Comparison of ENCODE assay signal across 1 cellular context in genomic region chr5:5078009-5078897, GRCh38.
TF ChIP-seq lines count a peak whose summit lies in the region.

No MANE protein-coding gene starts in this region.

TF ChIP-seq in H1, 55 proteins besides CTCF, POLR2A, EP300 and RAD21 (continued from another document):
- TF ChIP-seq CHD7 (IDR thresholded peaks at IDR 0.05; ENCODE audit: insufficient replicate concordance, low read length) (peak; percentile 80), ZNF274 (IDR thresholded peaks at IDR 0.05; ENCODE audit: borderline replicate concordance, extremely low read depth, low read length) (no peak), MAX (IDR thresholded peaks at IDR 0.05) (peak; percentile 97), RXRA (IDR thresholded peaks at IDR 0.05; ENCODE audit: insufficient read depth, low read depth, low read length) (no peak), KDM1A (IDR thresholded peaks at IDR 0.05; ENCODE audit: borderline replicate concordance, low read length) (peak; percentile 12; the same call in 1 of the 2 replicates), SAP30 (IDR thresholded peaks at IDR 0.05; ENCODE audit: insufficient read depth, insufficient replicate concordance, low read length) (no peak), MAFK (IDR thresholded peaks at IDR 0.05; ENCODE audit: low read depth, low read length) (0 out of 2 replicates have a peak, but pooled peaks have one; percentile 33), CREB1 (IDR thresholded peaks at IDR 0.05) (0 out of 2 replicates have a peak, but pooled peaks have one; percentile 5), NANOG (IDR thresholded peaks at IDR 0.05; ENCODE audit: insufficient read depth, low read depth, low read length, poor library complexity, severe bottlenecking) (peak; percentile 76), SRF (IDR thresholded peaks at IDR 0.05; ENCODE audit: low read depth, low read length) (no peak), ASH2L (IDR thresholded peaks at IDR 0.05; ENCODE audit: low read length) (peak; percentile 56), YY1 (IDR thresholded peaks at IDR 0.05; ENCODE audit: low read depth, low read length) (no peak), JUN (IDR thresholded peaks at IDR 0.05; ENCODE audit: low read depth, low read length) (no peak), KDM5A (IDR thresholded peaks at IDR 0.05; ENCODE audit: low read length) (no peak), SP4 (IDR thresholded peaks at IDR 0.05; ENCODE audit: low read length) (no peak)
